Comparison of ENCODE assay signal across 15 cellular contexts in the genomic region with DNA sequence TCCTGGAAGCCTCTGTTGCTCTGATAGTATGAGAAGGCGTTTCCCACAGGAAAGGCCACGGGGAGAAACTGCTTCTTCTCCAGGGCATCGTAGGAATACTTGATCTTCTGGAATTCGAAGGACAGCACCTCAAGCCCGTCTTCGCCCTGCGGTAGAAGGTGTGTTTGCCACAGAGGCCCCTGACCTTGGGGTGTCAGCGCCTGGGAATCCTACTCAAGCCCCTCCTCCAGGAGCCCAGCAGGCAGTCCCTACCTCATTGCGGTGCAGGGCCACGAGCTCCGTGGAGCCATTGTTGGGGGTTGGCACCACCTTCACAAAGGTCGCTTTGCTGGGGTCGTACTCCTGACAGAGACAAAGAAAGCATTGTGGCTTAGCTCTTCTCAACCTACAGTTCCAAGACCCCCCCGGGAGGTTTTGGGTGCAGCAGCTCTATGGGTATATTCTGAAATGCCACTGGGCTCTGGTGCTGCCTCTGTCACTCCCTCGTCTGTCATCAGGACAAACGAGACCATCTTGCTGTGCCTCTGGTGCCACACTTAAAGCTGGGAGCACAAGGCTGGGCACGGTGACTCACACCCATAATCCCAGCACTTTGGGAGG.
"Had no signal": no experiment of that assay in that cellular context is flagged by ENCODE, and none has a peak within 500 bp of the region (broad histone marks: within the 10 kb centered on the region; RNA-seq: fewer than 3 reads in every experiment).

No MANE protein-coding gene starts in this region.

- H3K4me3 ChIP-seq: SJCRH30, tibial artery had no signal

- DNase-seq: activated CD4-positive, alpha-beta T cell treated with anti-CD3 and anti-CD28 coated beads, Interleukin-2, amount 10 ng/mL, durations not matched to agents 24 days and 14 days; activated CD4-positive, CD25-positive, alpha-beta regulatory T cell; activated T-cell treated with anti-CD3 and anti-CD28 coated beads, Interleukin-2, amount 50 U/mL, for 24 hours; anterior cingulate cortex; brain microvascular endothelial cell; effector CD8-positive, alpha-beta T cell; foreskin fibroblast; hippocampal formation; kidney glomerular epithelial cell; SJCRH30; stimulated activated CD4-positive, alpha-beta T cell treated with anti-CD3 and anti-CD28 coated beads, Interleukin-12 subunit alpha, Interleukin-12 subunit beta, amount 100 ng/mL, for 4 hours; stimulated activated CD4-positive, alpha-beta T cell treated with anti-CD3 and anti-CD28 coated beads, Interleukin-2, amount 100 ng/mL, for 24 hours; tibial artery had no signal

- H3K4me3 Mint-ChIP-seq: activated CD4-positive, alpha-beta T cell treated with anti-CD3 and anti-CD28 coated beads, Interleukin-2, amount 10 ng/mL, durations not matched to agents 24 days and 14 days; activated naive CD8-positive, alpha-beta T cell; activated T-cell treated with anti-CD3 and anti-CD28 coated beads, Interleukin-2, amount 50 U/mL, for 24 hours had no signal

- H3K9me3 Mint-ChIP-seq: activated CD4-positive, alpha-beta T cell treated with anti-CD3 and anti-CD28 coated beads, Interleukin-2, amount 10 ng/mL, durations not matched to agents 24 days and 14 days; activated T-cell treated with anti-CD3 and anti-CD28 coated beads, Interleukin-2, amount 50 U/mL, for 24 hours had no signal

- H3K27me3 Mint-ChIP-seq: activated CD4-positive, alpha-beta T cell treated with anti-CD3 and anti-CD28 coated beads, Interleukin-2, amount 10 ng/mL, durations not matched to agents 24 days and 14 days; activated naive CD8-positive, alpha-beta T cell; activated T-cell treated with anti-CD3 and anti-CD28 coated beads, Interleukin-2, amount 50 U/mL, for 24 hours had no signal

- ATAC-seq: sciatic nerve had no signal

- H3K27me3 ChIP-seq: brain microvascular endothelial cell, SJCRH30, tibial artery had no signal

- H3K27ac Mint-ChIP-seq: activated CD4-positive, alpha-beta T cell treated with anti-CD3 and anti-CD28 coated beads, Interleukin-2, amount 10 ng/mL, durations not matched to agents 24 days and 14 days; activated naive CD8-positive, alpha-beta T cell; activated T-cell treated with anti-CD3 and anti-CD28 coated beads, Interleukin-2, amount 50 U/mL, for 24 hours had no signal
